ENCODE assay signal across 6 cellular contexts in the genomic region with DNA sequence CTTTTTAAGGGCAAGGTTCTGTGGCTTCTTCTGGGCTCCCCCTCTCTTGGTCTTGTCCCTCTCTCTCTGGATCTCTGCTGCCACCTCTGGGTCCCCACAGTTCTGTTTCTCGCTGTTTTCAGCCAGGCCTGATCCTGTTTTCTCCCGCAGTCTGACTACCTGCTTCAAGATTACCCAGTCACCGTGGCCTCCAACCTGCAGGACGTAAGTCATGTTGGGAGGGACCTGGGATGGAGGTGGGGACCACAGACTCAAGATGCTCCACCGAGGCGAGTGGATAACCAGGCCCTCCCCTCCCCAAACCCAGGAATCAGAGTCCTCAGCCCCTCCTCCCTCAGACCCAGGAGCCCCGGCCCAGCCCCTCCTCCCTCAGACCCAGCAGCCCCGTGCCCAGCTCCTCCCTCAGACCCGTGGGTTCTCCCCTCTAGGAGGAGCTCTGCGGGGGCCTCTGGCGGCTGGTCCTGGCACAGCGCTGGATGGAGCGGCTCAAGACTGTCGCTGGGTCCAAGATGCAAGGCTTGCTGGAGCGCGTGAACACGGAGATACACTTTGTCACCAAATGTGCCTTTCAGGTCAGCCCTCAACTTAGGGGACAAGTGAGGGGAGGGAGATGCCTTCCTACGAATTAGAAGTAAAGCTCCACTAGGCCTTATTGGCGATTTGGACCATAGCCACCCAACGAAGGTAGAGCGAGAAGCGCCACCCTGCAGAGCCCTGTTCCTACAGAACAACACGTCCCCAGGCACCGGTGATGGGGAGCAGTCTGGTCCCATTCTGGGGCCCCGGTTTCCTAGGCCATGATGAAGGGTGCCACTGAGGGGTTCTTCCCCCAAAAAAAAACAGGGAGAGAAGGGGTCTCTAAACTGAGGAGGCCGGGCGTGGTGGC. TPM values are rescaled to one million over a fixed set of nuclear protein-coding genes. Genes with fewer than 3 reads are reported as not detected.
DNase-seq lines count a peak whose midpoint lies in the region; ATAC-seq and TF ChIP-seq lines count a peak whose summit lies in the region.

No MANE protein-coding gene starts in this region.

- peaks cover 3% of the 10 kb centered on the region for H3F3A ChIP-seq in SK-N-SH (replicated peaks; ENCODE audit: insufficient read depth)

- intact Hi-C loops in colonic mucosa (cut with DNase I), result no loop called here
- intact Hi-C loops in gastrocnemius medialis (cut with DNase I; ENCODE audit: low total_unique reads), result loop anchor here (2.0 kb wide), 1 partner anchor 205 kb away; no protein-coding TSS in a partner anchor

- TF ChIP-seq CTCF in SK-N-SH (IDR thresholded peaks at IDR 0.05) (peak; percentile 43), colonic mucosa (IDR thresholded peaks at IDR 0.05) (peak; percentile 36), gastrocnemius medialis (IDR thresholded peaks at IDR 0.05 in 4 of 5, conservative IDR thresholded peaks at IDR 0.05 in 1 of 5) (no peak)

- H3K9me2 ChIP-seq in SK-N-SH, result no peaks in the 10 kb centered on the region

- H3K9me3 ChIP-seq in SK-N-SH, result no peaks in the 10 kb centered on the region
- H3K9me3 ChIP-seq in colonic mucosa, result no peaks in the 10 kb centered on the region
- H3K9me3 ChIP-seq in gastrocnemius medialis, result no peaks in the 10 kb centered on the region

- H2AFZ ChIP-seq in SK-N-SH (ENCODE audit: low read depth), result no peak overlapping the region

- H3K4me3 ChIP-seq in SK-N-SH (ENCODE audit: low read depth in 2 of 2, low read length in 1 of 2) (no peak overlapping the region; a peak in 1 of 4 replicates), colonic mucosa (no peak overlapping the region), gastrocnemius medialis (no peak overlapping the region)

- in situ Hi-C loops in G401 (cut with HindIII; ENCODE audit: low sequenced_read_pairs), result no loop called here
- in situ Hi-C loops in gastrocnemius medialis (cut with MboI; ENCODE audit: low sequenced_read_pairs in 4 of 4), result no loop called here

- POLR2A ChIA-PET in SK-N-SH (lab: Yijun Ruan, JAX), result interaction anchor here (1.0 to 1.2 kb wide), 2 partner anchors 20 to 104 kb away, joined by 3 read pairs; a partner anchor contains a TSS

- H3K27me3 ChIP-seq in SK-N-SH (ENCODE audit: insufficient read depth) (no peaks in the 10 kb centered on the region), colonic mucosa (no peaks in the 10 kb centered on the region), gastrocnemius medialis (no peaks in the 10 kb centered on the region)

- no peak overlapping the region for H3K9ac ChIP-seq in SK-N-SH
- H3K9ac ChIP-seq in colonic mucosa (ENCODE audit: low read depth in 2 of 2, low read length in 2 of 2), result peak overlapping the region in 1 of 2 donors; percentile 40

- peak; percentile 49 for DNase-seq in G401 (ENCODE audit: low spot score)
- DNase-seq in SK-N-SH, result peak; percentile 74
- peak; percentile 58 for DNase-seq in colonic mucosa
- DNase-seq in stimulated activated CD4-positive, alpha-beta T cell treated with anti-CD3 and anti-CD28 coated beads, Interleukin-12 subunit alpha, Interleukin-12 subunit beta, amount 100 ng/mL, for 48 hours (ENCODE audit: low read depth in 2 of 3, low spot score in 1 of 3), result peak; percentile 69 to 79 (median 77)
- no peak for DNase-seq in gastrocnemius medialis

- TF ChIP-seq POLR2A in gastrocnemius medialis (IDR thresholded peaks at IDR 0.05), result no peak

- H3K36me3 ChIP-seq in SK-N-SH (replicated peaks in 1 of 2; ENCODE audit: control insufficient read depth in 1 of 2, insufficient read depth in 2 of 2, low read length in 1 of 2) (no peaks in the 10 kb centered on the region), colonic mucosa (no peaks in the 10 kb centered on the region), gastrocnemius medialis (no peaks in the 10 kb centered on the region)

- ATAC-seq in GM18858 (IDR thresholded peaks at IDR 0.05; ENCODE audit: unreplicated experiment) (no peak), gastrocnemius medialis (no peak)

- CTCF ChIA-PET in SK-N-SH (lab: Yijun Ruan, JAX), result interaction anchor here (0.6 to 1.8 kb wide), 13 partner anchors 9 to 243 kb away, joined by 3 to 7 read pairs (median 4); a partner anchor contains a TSS

- WGBS in SK-N-SH (ENCODE audit: low lambda C conversion rate), result 64% methylated on average over 18 of the region's 27 CpGs

- H3K4me1 ChIP-seq in SK-N-SH (ENCODE audit: control insufficient read depth in 1 of 2, insufficient read depth in 2 of 2, low read depth in 1 of 2, low read length in 1 of 2) (peaks cover 0 to 5% of the 10 kb centered on the region in 2 experiments; a peak in 2 of 4 replicates), colonic mucosa (no peaks in the 10 kb centered on the region), gastrocnemius medialis (peaks cover 0 to 7% of the 10 kb centered on the region in 2 donors)

- TF ChIP-seq EP300 in SK-N-SH (IDR thresholded peaks at IDR 0.05; ENCODE audit: borderline replicate concordance in 1 of 2, low read depth in 1 of 2, low read length in 1 of 2), result no peak

- H3K79me2 ChIP-seq in SK-N-SH (ENCODE audit: insufficient read depth), result no peaks in the 10 kb centered on the region

- H3K27ac ChIP-seq in SK-N-SH (ENCODE audit: low read depth in 2 of 2, low read length in 1 of 2), result no peak overlapping the region
- H3K27ac ChIP-seq in colonic mucosa, result no peak overlapping the region
- peak overlapping the region in 2 of 4 donors; percentile 22 to 37 for H3K27ac ChIP-seq in gastrocnemius medialis

- no peak overlapping the region; the same call in 1 of the 2 replicates for H3K4me2 ChIP-seq in SK-N-SH

- peak; percentile 22 for TF ChIP-seq RAD21 in SK-N-SH (IDR thresholded peaks at IDR 0.05; ENCODE audit: low read length)

- no peaks in the 10 kb centered on the region for H4K20me1 ChIP-seq in SK-N-SH (ENCODE audit: insufficient read depth)

TF ChIP-seq in SK-N-SH, 30 proteins besides CTCF, POLR2A, EP300 and RAD21:
- no peak for TF ChIP-seq RXRA (IDR thresholded peaks at IDR 0.05; ENCODE audit: borderline replicate concordance, low read depth)
- no peak for TF ChIP-seq SIN3A (IDR thresholded peaks at IDR 0.05; ENCODE audit: borderline replicate concordance, low read depth, low read length)
- TF ChIP-seq CHD2 (IDR thresholded peaks at IDR 0.05; ENCODE audit: low read length, partially characterized antibody), result no peak
- no peak for TF ChIP-seq NFIC (IDR thresholded peaks at IDR 0.05; ENCODE audit: borderline replicate concordance)
- TF ChIP-seq, protein P1, sequence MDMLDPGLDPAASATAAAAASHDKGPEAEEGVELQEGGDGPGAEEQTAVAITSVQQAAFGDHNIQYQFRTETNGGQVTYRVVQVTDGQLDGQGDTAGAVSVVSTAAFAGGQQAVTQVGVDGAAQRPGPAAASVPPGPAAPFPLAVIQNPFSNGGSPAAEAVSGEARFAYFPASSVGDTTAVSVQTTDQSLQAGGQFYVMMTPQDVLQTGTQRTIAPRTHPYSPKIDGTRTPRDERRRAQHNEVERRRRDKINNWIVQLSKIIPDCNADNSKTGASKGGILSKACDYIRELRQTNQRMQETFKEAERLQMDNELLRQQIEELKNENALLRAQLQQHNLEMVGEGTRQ (IDR thresholded peaks at IDR 0.05; ENCODE audit: borderline replicate concordance, low read depth, low read length), result no peak

RNA-seq across cellular contexts. Expression of a gene that starts 2.2 kb away (rescaled TPM):
- 0.74 TPM in 1 of 2 replicates, not detected in the other for total RNA-seq in G401 (2014; rRNA removed; shearing (Covaris generic))
- polyA plus RNA-seq in SK-N-SH (2012; rRNA removed), result 4.0 and 6.4 TPM in 2 replicates
- polyA plus RNA-seq in SK-N-SH (2012; cell fraction: cytosol; rRNA removed), result 2.0 and 3.1 TPM in 2 replicates
- polyA plus RNA-seq in SK-N-SH (2012; cell fraction: nucleus; rRNA removed), result 6.6 and 7.5 TPM in 2 replicates
- 1 to 10 TPM; 2.9 to 4.9 TPM for total RNA-seq in colonic mucosa
- total RNA-seq in gastrocnemius medialis, result 1 to 10 TPM in 3 of 4 donors, under 1 TPM in 1; 0.91 to 2.7 (median 1.2) TPM

RNA-seq across cellular contexts. Expression of a gene that starts 11.2 kb away (rescaled TPM):
- 2,624 and 3,787 TPM in 2 replicates for total RNA-seq in G401 (2014; rRNA removed; shearing (Covaris generic))
- polyA plus RNA-seq in SK-N-SH (2012; rRNA removed), result 2,604 and 2,748 TPM in 2 replicates
- 2,326 and 2,436 TPM in 2 replicates for polyA plus RNA-seq in SK-N-SH (2012; cell fraction: cytosol; rRNA removed)
- polyA plus RNA-seq in SK-N-SH (2012; cell fraction: nucleus; rRNA removed), result 1,109 and 1,392 TPM in 2 replicates
- 1,000 to 10,000 TPM; 2,431 to 2,528 TPM for total RNA-seq in colonic mucosa
- total RNA-seq in gastrocnemius medialis, result 1,000 to 10,000 TPM; 1,565 to 2,260 (median 1,899) TPM

RNA-seq across cellular contexts. Expression of a gene that starts 20.0 kb away (rescaled TPM):
- total RNA-seq in G401 (2014; rRNA removed; shearing (Covaris generic)), result 2,371 and 2,995 TPM in 2 replicates
- polyA plus RNA-seq in SK-N-SH (2012; rRNA removed), result 6,915 and 7,579 TPM in 2 replicates
- polyA plus RNA-seq in SK-N-SH (2012; cell fraction: cytosol; rRNA removed), result 7,077 and 7,731 TPM in 2 replicates
- polyA plus RNA-seq in SK-N-SH (2012; cell fraction: nucleus; rRNA removed), result 2,096 and 3,427 TPM in 2 replicates
- total RNA-seq in colonic mucosa, result 1,000 to 10,000 TPM; 1,734 to 1,870 TPM
- 1,000 to 10,000 TPM; 2,509 to 3,015 (median 2,721) TPM for total RNA-seq in gastrocnemius medialis

RNA-seq across cellular contexts. Expression of a gene that starts 23.2 kb away (rescaled TPM):
- 50.9 and 65.6 TPM in 2 replicates for total RNA-seq in G401 (2014; rRNA removed; shearing (Covaris generic))
- 13.6 and 15.7 TPM in 2 replicates for polyA plus RNA-seq in SK-N-SH (2012; rRNA removed)
- 4.0 and 10.0 TPM in 2 replicates for polyA plus RNA-seq in SK-N-SH (2012; cell fraction: cytosol; rRNA removed)
- 44.6 and 65.5 TPM in 2 replicates for polyA plus RNA-seq in SK-N-SH (2012; cell fraction: nucleus; rRNA removed)
- total RNA-seq in colonic mucosa (10 to 100 TPM; 22.6 to 57.9 TPM), gastrocnemius medialis (10 to 100 TPM in 2 of 4 donors, 1 to 10 TPM in 2; 8.0 to 12.6 (median 9.9) TPM)

RNA-seq across cellular contexts. Expression of a gene that starts 24.6 kb away (rescaled TPM):
- 148 and 183 TPM in 2 replicates for total RNA-seq in G401 (2014; rRNA removed; shearing (Covaris generic))
- polyA plus RNA-seq in SK-N-SH (2012; rRNA removed), result 145 and 157 TPM in 2 replicates
- polyA plus RNA-seq in SK-N-SH (2012; cell fraction: cytosol; rRNA removed), result 112 and 120 TPM in 2 replicates
- 301 and 343 TPM in 2 replicates for polyA plus RNA-seq in SK-N-SH (2012; cell fraction: nucleus; rRNA removed)
- 100 to 1,000 TPM in 1 of 2 donors, 10 to 100 TPM in 1; 80.8 to 103 TPM for total RNA-seq in colonic mucosa
- 100 to 1,000 TPM in 1 of 4 donors, 10 to 100 TPM in 3; 41.9 to 107 (median 79.0) TPM for total RNA-seq in gastrocnemius medialis

Comparison
In these comparisons a context has a peak if more than half of its experiments do, and no peak if none do; other contexts are left out.
1. DNase-seq: peak in G401 (single experiment), SK-N-SH (single experiment), colonic mucosa (single experiment) and stimulated activated CD4-positive, alpha-beta T cell treated with anti-CD3 and anti-CD28 coated beads, Interleukin-12 subunit alpha, Interleukin-12 subunit beta, amount 100 ng/mL, for 48 hours (3 of 3); none in gastrocnemius medialis (0 of 2).
2. CTCF ChIP-seq: peak in SK-N-SH (single experiment) and colonic mucosa (single experiment); none in gastrocnemius medialis (0 of 5).